12 cellular contexts compared by ENCODE assay signal in genomic region chr2:214737188-214737587, GRCh38.
DNase-seq lines count a peak whose midpoint lies in the region; ATAC-seq, FAIRE-seq and TF ChIP-seq lines count a peak whose summit lies in the region.
"Had no signal": no experiment of that assay in that cellular context is flagged by ENCODE, and none has a peak within 500 bp of the region (broad histone marks: within the 10 kb centered on the region; RNA-seq: fewer than 3 reads in every experiment).

No MANE protein-coding gene starts in this region.

- H3K36me3 ChIP-seq in CD4-positive, CD25-positive, alpha-beta regulatory T cell (ENCODE audit: control insufficient read depth, insufficient read depth, low read length) = no peaks in the 10 kb centered on the region
- H3K36me3 ChIP-seq in OCI-LY7 (ENCODE audit: insufficient read depth, low read length) = peaks cover 89% of the 10 kb centered on the region
- peaks cover 6% of the 10 kb centered on the region for H3K36me3 ChIP-seq in left ventricle myocardium inferior
- no peaks in the 10 kb centered on the region for H3K36me3 ChIP-seq in pancreas

- POLR2A ChIA-PET in OCI-LY7 (lab: Charles Lee) = interaction anchor here (1.2 to 1.6 kb wide), 2 partner anchors 8 to 33 kb away, joined by 3 to 6 read pairs; no protein-coding TSS in a partner anchor

- peaks cover 24% of the 10 kb centered on the region for H3K36me3 Mint-ChIP-seq in CD4-positive, CD25-positive, alpha-beta regulatory T cell

- H3K4me3 ChIP-seq in CD4-positive, CD25-positive, alpha-beta regulatory T cell (ENCODE audit: low read depth, low read length) = peak overlapping the region; percentile 58
- no peak overlapping the region for H3K4me3 ChIP-seq in OCI-LY7 (ENCODE audit: low read depth, low read length, poor library complexity, severe bottlenecking)
- no peak overlapping the region for H3K4me3 ChIP-seq in left ventricle myocardium inferior
- no peak overlapping the region for H3K4me3 ChIP-seq in pancreas
- H3K4me3 ChIP-seq: esophagus squamous epithelium, left lung had no signal

- H3K27me3 Mint-ChIP-seq in CD4-positive, CD25-positive, alpha-beta regulatory T cell = no peaks in the 10 kb centered on the region

- DNase-seq in CD4-positive, CD25-positive, alpha-beta regulatory T cell = peak in 1 of 3 donors; percentile 60
- no peak for DNase-seq in OCI-LY7 (ENCODE audit: low spot score)
- DNase-seq in left ventricle myocardium inferior = no peak
- DNase-seq in NCI-H526 (lab: John Stamatoyannopoulos, UW) = no peak
- no peak for DNase-seq in pancreas
- DNase-seq: activated CD4-positive, alpha-beta T cell treated with anti-CD3 and anti-CD28 coated beads for 48 hours; esophagus squamous epithelium; left lung; NCI-H2171 had no signal

- H4K20me1 ChIP-seq in OCI-LY7 (ENCODE audit: insufficient read depth, low read length) = no peaks in the 10 kb centered on the region

- H2AFZ ChIP-seq in OCI-LY7 (ENCODE audit: low read length) = no peak overlapping the region

- ATAC-seq in CD4-positive, CD25-positive, alpha-beta regulatory T cell (ENCODE audit: low read depth in 2 of 2) = peak in 1 of 2 donors; percentile 42
- peak; percentile 97 for ATAC-seq in GM18907 (IDR thresholded peaks at IDR 0.05; ENCODE audit: unreplicated experiment)
- peak; percentile 98 for ATAC-seq in GM21825 (IDR thresholded peaks at IDR 0.05; ENCODE audit: unreplicated experiment)
- peak; percentile 97 for ATAC-seq in HG03354 (IDR thresholded peaks at IDR 0.05; ENCODE audit: poor library complexity, severe bottlenecking, unreplicated experiment)
- ATAC-seq in pancreas = no peak
- ATAC-seq: left lung had no signal

- CTCF ChIA-PET in OCI-LY7 (lab: Charles Lee; ENCODE audit: unreplicated experiment) = no interaction called here

- WGBS in pancreas, 2 donors = 76 to 83% methylated on average over 3 of the region's 3 CpGs

- H3K4me1 Mint-ChIP-seq in CD4-positive, CD25-positive, alpha-beta regulatory T cell = peaks cover 5 to 32% (median 25%) of the 10 kb centered on the region in 4 donors

- no peaks in the 10 kb centered on the region for H3K27me3 ChIP-seq in CD4-positive, CD25-positive, alpha-beta regulatory T cell (ENCODE audit: control insufficient read depth, insufficient read depth, low read length)
- no peaks in the 10 kb centered on the region for H3K27me3 ChIP-seq in left ventricle myocardium inferior (ENCODE audit: low read depth)
- no peaks in the 10 kb centered on the region for H3K27me3 ChIP-seq in pancreas
- H3K27me3 ChIP-seq: esophagus squamous epithelium, left lung had no signal

- no peaks in the 10 kb centered on the region for H3K9me3 Mint-ChIP-seq in CD4-positive, CD25-positive, alpha-beta regulatory T cell

- no peaks in the 10 kb centered on the region for H3K9me2 ChIP-seq in OCI-LY7 (ENCODE audit: insufficient read depth, low read length)

- H3K27ac ChIP-seq in CD4-positive, CD25-positive, alpha-beta regulatory T cell (ENCODE audit: insufficient read depth, low read length, poor library complexity, severe bottlenecking) = peak overlapping the region; percentile 30
- no peak overlapping the region for H3K27ac ChIP-seq in OCI-LY7 (ENCODE audit: low read depth, low read length, poor library complexity, severe bottlenecking)
- H3K27ac ChIP-seq in left ventricle myocardium inferior (replicated peaks) = no peak overlapping the region
- H3K27ac ChIP-seq in pancreas = no peak overlapping the region
- H3K27ac ChIP-seq: esophagus squamous epithelium, left lung had no signal

- no peak for FAIRE-seq in pancreas (lab: Jason Lieb, UNC)

- H3K4me2 ChIP-seq in OCI-LY7 (ENCODE audit: low read length) = no peak overlapping the region

- peak overlapping the region; percentile 42 to 61 (median 60) for H3K4me3 Mint-ChIP-seq in CD4-positive, CD25-positive, alpha-beta regulatory T cell

- peak overlapping the region; percentile 8 to 90 (median 85) for H3K27ac Mint-ChIP-seq in CD4-positive, CD25-positive, alpha-beta regulatory T cell

- H3K4me1 ChIP-seq in CD4-positive, CD25-positive, alpha-beta regulatory T cell (ENCODE audit: control insufficient read depth, insufficient read depth, low read length, poor library complexity, severe bottlenecking) = peaks cover 13% of the 10 kb centered on the region
- H3K4me1 ChIP-seq in OCI-LY7 (ENCODE audit: insufficient read depth, low read length, poor library complexity, severe bottlenecking) (no peaks in the 10 kb centered on the region), left ventricle myocardium inferior (no peaks in the 10 kb centered on the region), pancreas (no peaks in the 10 kb centered on the region)
- H3K4me1 ChIP-seq: esophagus squamous epithelium, left lung had no signal

- intact Hi-C loops in OCI-LY7 (cut with micrococcal nuclease; ENCODE audit: unreplicated experiment) (no loop called here), left ventricle myocardium inferior (cut with micrococcal nuclease) (no loop called here), pancreas (cut with DNase I) (no loop called here)

- TF ChIP-seq CTCF in OCI-LY7 (conservative IDR thresholded peaks at IDR 0.05; ENCODE audit: low read length) (no peak), left ventricle myocardium inferior (IDR thresholded peaks at IDR 0.05; ENCODE audit: borderline replicate concordance) (no peak), pancreas (IDR thresholded peaks at IDR 0.05) (no peak)

- H3K79me2 ChIP-seq in OCI-LY7 (ENCODE audit: insufficient read depth, low read depth, low read length) = peaks cover 3% of the 10 kb centered on the region; the same call in 1 of the 2 replicates

- no TSS peak for BruUV-seq in OCI-LY7 (replicated peaks; lab: Mats Ljungman, UMichigan)

- H3K9me3 ChIP-seq in CD4-positive, CD25-positive, alpha-beta regulatory T cell (ENCODE audit: control insufficient read depth in 2 of 2, low read length in 2 of 2) = no peaks in the 10 kb centered on the region
- H3K9me3 ChIP-seq in OCI-LY7 (ENCODE audit: low read length) (no peaks in the 10 kb centered on the region), left ventricle myocardium inferior (replicated peaks) (no peaks in the 10 kb centered on the region), pancreas (no peaks in the 10 kb centered on the region)
- H3K9me3 ChIP-seq: esophagus squamous epithelium, left lung had no signal

Comparison
In these comparisons a context has a peak if more than half of its experiments do, and no peak if none do; other contexts are left out.
1. ATAC-seq: peak in GM18907 (single experiment), GM21825 (single experiment) and HG03354 (single experiment); none in pancreas (0 of 4).